ENCODE assay signal across 8 cellular contexts in genomic region chr4:70993181-70994068, GRCh38. TPM values are rescaled to one million over a fixed set of nuclear protein-coding genes. Genes with fewer than 3 reads are reported as not detected.
DNase-seq lines count a peak whose midpoint lies in the region; ATAC-seq, FAIRE-seq and TF ChIP-seq lines count a peak whose summit lies in the region.

DCK (plus strand) TSS chr4:70993649; CDS start chr4:70993836, 187 bp downstream.

- H3K4me2 ChIP-seq in DND-41 (ENCODE audit: insufficient read depth, low read length) (peak within 1 kb of the TSS; percentile 75), KMS-11 (peak within 1 kb of the TSS; percentile 77), fibroblast of lung (ENCODE audit: extremely low read depth, insufficient read depth, low read length) (peak within 1 kb of the TSS; percentile 94)

- H3K4me3 ChIP-seq in DND-41 (ENCODE audit: low read depth in 1 of 2, low read length in 2 of 2) = peak within 1 kb of the TSS; percentile 77 to 82
- H3K4me3 ChIP-seq in KMS-11 (IDR thresholded peaks at IDR 0.05; ENCODE audit: insufficient read depth, low read depth, low read length) = peak within 1 kb of the TSS; percentile 93
- peak within 1 kb of the TSS; percentile 51 to 85 (median 80) for H3K4me3 ChIP-seq in fibroblast of lung (replicated peaks in 1 of 4; ENCODE audit: control extremely low read depth in 1 of 4, insufficient read depth in 1 of 4, low read depth in 3 of 4, low read length in 4 of 4)
- peak within 1 kb of the TSS; percentile 86 for H3K4me3 ChIP-seq in naive thymus-derived CD4-positive, alpha-beta T cell (ENCODE audit: low read length)

- no peak for FAIRE-seq in RCC 7860 (lab: Jason Lieb, UNC)

- H4K20me1 ChIP-seq in DND-41 (ENCODE audit: insufficient read depth, low read length) (peaks cover 38% of the 10 kb centered on the region), KMS-11 (ENCODE audit: insufficient read depth) (no peaks in the 10 kb centered on the region), fibroblast of lung (ENCODE audit: control insufficient read depth, extremely low read depth, insufficient read depth, low read length) (no peaks in the 10 kb centered on the region)

- ATAC-seq in DND-41 (ENCODE audit: insufficient read depth, low read depth) (peak; percentile 87), GM21786 (IDR thresholded peaks at IDR 0.05; ENCODE audit: unreplicated experiment) (peak; percentile 65)
- ATAC-seq in naive thymus-derived CD4-positive, alpha-beta T cell = peak; percentile 96
- ATAC-seq in stimulated activated memory B cell treated with anti-CD40 and anti-IgM and Interleukin-4, amounts not matched to agents 10 μg/mL and 1 μg/mL and 100 μg/mL, for 72 hours = peak; percentile 93

- H3K36me3 ChIP-seq in DND-41 (ENCODE audit: insufficient read depth, low read length) (peaks cover 48% of the 10 kb centered on the region), KMS-11 (ENCODE audit: insufficient read depth) (no peaks in the 10 kb centered on the region; the same call in 1 of the 2 replicates), fibroblast of lung (ENCODE audit: control insufficient read depth, insufficient read depth, low read length) (no peaks in the 10 kb centered on the region)
- peaks cover 0 to 8% (median 0%) of the 10 kb centered on the region in 3 experiments for H3K36me3 ChIP-seq in naive thymus-derived CD4-positive, alpha-beta T cell (ENCODE audit: control insufficient read depth in 2 of 3, insufficient read depth in 3 of 3, low read length in 3 of 3)

- H3K4me1 ChIP-seq in DND-41 (ENCODE audit: insufficient read depth, low read length) (peaks cover 59% of the 10 kb centered on the region), KMS-11 (ENCODE audit: low read depth, poor library complexity, severe bottlenecking) (peaks cover 43% of the 10 kb centered on the region), fibroblast of lung (ENCODE audit: control insufficient read depth, extremely low read depth, insufficient read depth, low read length) (peaks cover 4% of the 10 kb centered on the region)
- H3K4me1 ChIP-seq in naive thymus-derived CD4-positive, alpha-beta T cell (ENCODE audit: control insufficient read depth in 2 of 2, insufficient read depth in 2 of 2, low read length in 2 of 2) = peaks cover 19 to 26% of the 10 kb centered on the region in 2 donors

- H3K27me3 Mint-ChIP-seq in activated T-helper 1 cell treated with anti-CD3 and anti-CD28 coated beads, Interleukin-12 subunit alpha, Interleukin-12 subunit beta, Interleukin-2, Interleukin-4 antibody, amounts not matched to agents 30 ng/mL and 10 ng/mL and 1 ng/mL, durations not matched to agents 14 hours and 24 hours and 36 hours (ENCODE audit: insufficient read depth) = no peaks in the 10 kb centered on the region
- no peaks in the 10 kb centered on the region for H3K27me3 Mint-ChIP-seq in naive thymus-derived CD4-positive, alpha-beta T cell
- H3K27me3 Mint-ChIP-seq in stimulated activated memory B cell treated with anti-CD40 and anti-IgM and Interleukin-4, amounts not matched to agents 10 μg/mL and 1 μg/mL and 100 μg/mL, for 72 hours = no peaks in the 10 kb centered on the region

- peak within 1 kb of the TSS; percentile 97 for H3K4me3 Mint-ChIP-seq in activated T-helper 1 cell treated with anti-CD3 and anti-CD28 coated beads, Interleukin-12 subunit alpha, Interleukin-12 subunit beta, Interleukin-2, Interleukin-4 antibody, amounts not matched to agents 30 ng/mL and 10 ng/mL and 1 ng/mL, durations not matched to agents 14 hours and 24 hours and 36 hours
- H3K4me3 Mint-ChIP-seq in naive thymus-derived CD4-positive, alpha-beta T cell = peak within 1 kb of the TSS; percentile 86 to 98 (median 94)
- H3K4me3 Mint-ChIP-seq in stimulated activated memory B cell treated with anti-CD40 and anti-IgM and Interleukin-4, amounts not matched to agents 10 μg/mL and 1 μg/mL and 100 μg/mL, for 72 hours = peak within 1 kb of the TSS; percentile 98

- H3K9me3 Mint-ChIP-seq in activated T-helper 1 cell treated with anti-CD3 and anti-CD28 coated beads, Interleukin-12 subunit alpha, Interleukin-12 subunit beta, Interleukin-2, Interleukin-4 antibody, amounts not matched to agents 30 ng/mL and 10 ng/mL and 1 ng/mL, durations not matched to agents 14 hours and 24 hours and 36 hours = no peaks in the 10 kb centered on the region
- no peaks in the 10 kb centered on the region for H3K9me3 Mint-ChIP-seq in naive thymus-derived CD4-positive, alpha-beta T cell
- H3K9me3 Mint-ChIP-seq in stimulated activated memory B cell treated with anti-CD40 and anti-IgM and Interleukin-4, amounts not matched to agents 10 μg/mL and 1 μg/mL and 100 μg/mL, for 72 hours = no peaks in the 10 kb centered on the region

- H3K9me3 ChIP-seq in DND-41 (ENCODE audit: insufficient read depth, low read length, severe bottlenecking) = no peaks in the 10 kb centered on the region
- no peaks in the 10 kb centered on the region for H3K9me3 ChIP-seq in fibroblast of lung (ENCODE audit: control insufficient read depth, insufficient read depth, low read depth, low read length)
- no peaks in the 10 kb centered on the region for H3K9me3 ChIP-seq in naive thymus-derived CD4-positive, alpha-beta T cell (ENCODE audit: control insufficient read depth in 2 of 3, low read length in 3 of 3)

- TF ChIP-seq CTCF in DND-41 (IDR thresholded peaks at IDR 0.05; ENCODE audit: borderline replicate concordance, extremely low read depth, low read length, poor library complexity, severe bottlenecking) (peak; percentile 5), KMS-11 (conservative IDR thresholded peaks at IDR 0.05; ENCODE audit: low read depth, low read length) (no peak), fibroblast of lung (conservative IDR thresholded peaks at IDR 0.05 in 1 of 2, IDR thresholded peaks at IDR 0.05 in 1 of 2; ENCODE audit: low read depth in 1 of 2, low read length in 2 of 2) (no peak)

- H3K27ac Mint-ChIP-seq in activated T-helper 1 cell treated with anti-CD3 and anti-CD28 coated beads, Interleukin-12 subunit alpha, Interleukin-12 subunit beta, Interleukin-2, Interleukin-4 antibody, amounts not matched to agents 30 ng/mL and 10 ng/mL and 1 ng/mL, durations not matched to agents 14 hours and 24 hours and 36 hours = peak within 1 kb of the TSS; percentile 83
- peak within 1 kb of the TSS; percentile 84 to 97 (median 94) for H3K27ac Mint-ChIP-seq in naive thymus-derived CD4-positive, alpha-beta T cell
- H3K27ac Mint-ChIP-seq in stimulated activated memory B cell treated with anti-CD40 and anti-IgM and Interleukin-4, amounts not matched to agents 10 μg/mL and 1 μg/mL and 100 μg/mL, for 72 hours = peak within 1 kb of the TSS; percentile 87

- H3K9ac ChIP-seq in DND-41 (ENCODE audit: low read depth, low read length) (peak within 1 kb of the TSS; percentile 96), KMS-11 (peak within 1 kb of the TSS; percentile 77), fibroblast of lung (ENCODE audit: insufficient read depth, low read length) (peak within 1 kb of the TSS; percentile 75)

- H3K27me3 ChIP-seq in DND-41 (ENCODE audit: insufficient read depth, low read length, poor library complexity) = no peaks in the 10 kb centered on the region
- H3K27me3 ChIP-seq in KMS-11 (ENCODE audit: insufficient read depth, low read depth) = no peaks in the 10 kb centered on the region
- no peaks in the 10 kb centered on the region for H3K27me3 ChIP-seq in fibroblast of lung (ENCODE audit: control insufficient read depth, insufficient read depth, low read length)
- no peaks in the 10 kb centered on the region for H3K27me3 ChIP-seq in naive thymus-derived CD4-positive, alpha-beta T cell (ENCODE audit: control insufficient read depth in 2 of 2, insufficient read depth in 2 of 2, low read length in 2 of 2)

- peaks cover 6% of the 10 kb centered on the region for H3K36me3 Mint-ChIP-seq in activated T-helper 1 cell treated with anti-CD3 and anti-CD28 coated beads, Interleukin-12 subunit alpha, Interleukin-12 subunit beta, Interleukin-2, Interleukin-4 antibody, amounts not matched to agents 30 ng/mL and 10 ng/mL and 1 ng/mL, durations not matched to agents 14 hours and 24 hours and 36 hours (ENCODE audit: low read depth)
- peaks cover 0 to 31% (median 7%) of the 10 kb centered on the region in 5 donors for H3K36me3 Mint-ChIP-seq in naive thymus-derived CD4-positive, alpha-beta T cell
- H3K36me3 Mint-ChIP-seq in stimulated activated memory B cell treated with anti-CD40 and anti-IgM and Interleukin-4, amounts not matched to agents 10 μg/mL and 1 μg/mL and 100 μg/mL, for 72 hours = peaks cover 13% of the 10 kb centered on the region

- H3K79me2 ChIP-seq in DND-41 (ENCODE audit: insufficient read depth, low read length) = peaks cover 59% of the 10 kb centered on the region
- peaks cover 43% of the 10 kb centered on the region for H3K79me2 ChIP-seq in KMS-11 (ENCODE audit: insufficient read depth, low read depth)
- H3K79me2 ChIP-seq in fibroblast of lung (ENCODE audit: control insufficient read depth, insufficient read depth, low read length) = peaks cover 36% of the 10 kb centered on the region

- H3K4me1 Mint-ChIP-seq in activated T-helper 1 cell treated with anti-CD3 and anti-CD28 coated beads, Interleukin-12 subunit alpha, Interleukin-12 subunit beta, Interleukin-2, Interleukin-4 antibody, amounts not matched to agents 30 ng/mL and 10 ng/mL and 1 ng/mL, durations not matched to agents 14 hours and 24 hours and 36 hours (ENCODE audit: low read depth) = peaks cover 53% of the 10 kb centered on the region
- peaks cover 31 to 56% (median 45%) of the 10 kb centered on the region in 7 donors for H3K4me1 Mint-ChIP-seq in naive thymus-derived CD4-positive, alpha-beta T cell
- peaks cover 50% of the 10 kb centered on the region for H3K4me1 Mint-ChIP-seq in stimulated activated memory B cell treated with anti-CD40 and anti-IgM and Interleukin-4, amounts not matched to agents 10 μg/mL and 1 μg/mL and 100 μg/mL, for 72 hours

- intact Hi-C loops in activated T-helper 1 cell treated with anti-CD3 and anti-CD28 coated beads, Interleukin-12 subunit alpha, Interleukin-12 subunit beta, Interleukin-2, Interleukin-4 antibody, amounts not matched to agents 30 ng/mL and 10 ng/mL and 1 ng/mL, durations not matched to agents 14 hours and 24 hours and 36 hours (cut with micrococcal nuclease) = loop anchor here (1.0 to 5.0 kb wide), 6 partner anchors 13 to 305 kb away; partner anchors contain the start of genes MOB1B and UTP3
- intact Hi-C loops in naive thymus-derived CD4-positive, alpha-beta T cell (cut with micrococcal nuclease) = loop anchor here (1.0 to 5.0 kb wide), 10 partner anchors 11 to 305 kb away; partner anchors contain the start of genes GRSF1 (in 2 of the 2), MOB1B (in 2 of the 2) and UTP3 (in 2 of the 2)

- POLR2A ChIA-PET in naive thymus-derived CD4-positive, alpha-beta T cell (lab: Charles Lee) = interaction anchor here (0.6 to 3.9 kb wide), 12 partner anchors 9 to 306 kb away, joined by 3 to 28 read pairs (median 4); partner anchors contain the start of genes GRSF1 and MOB1B

- CTCF ChIA-PET in naive thymus-derived CD4-positive, alpha-beta T cell (lab: Charles Lee) = interaction anchor here (0.9 to 2.2 kb wide), 5 partner anchors 9 to 259 kb away, joined by 3 to 16 read pairs (median 5); partner anchors contain the start of gene MOB1B

- DNase-seq in DND-41 (peak; percentile 92), RCC 7860 (ENCODE audit: low spot score) (peak; percentile 81), fibroblast of lung (ENCODE audit: low read depth in 2 of 2) (peak; percentile 90 to 91)
- peak; percentile 85 for DNase-seq in activated T-helper 1 cell treated with anti-CD3 and anti-CD28 coated beads, Interleukin-12 subunit alpha, Interleukin-12 subunit beta, Interleukin-2, Interleukin-4 antibody, amounts not matched to agents 30 ng/mL and 10 ng/mL and 1 ng/mL, durations not matched to agents 14 hours and 24 hours and 36 hours (ENCODE audit: low spot score)
- DNase-seq in naive thymus-derived CD4-positive, alpha-beta T cell = peak; percentile 77 to 93 (median 80)

- H3K27ac ChIP-seq in DND-41 (ENCODE audit: low read length) (peak within 1 kb of the TSS; percentile 94), KMS-11 (peak within 1 kb of the TSS; percentile 57), fibroblast of lung (ENCODE audit: insufficient read depth, low read length) (peak within 1 kb of the TSS; percentile 91)
- peak within 1 kb of the TSS; percentile 79 for H3K27ac ChIP-seq in naive thymus-derived CD4-positive, alpha-beta T cell (ENCODE audit: low read depth, low read length)

- H2AFZ ChIP-seq in DND-41 (ENCODE audit: low read depth, low read length) (peak within 1 kb of the TSS; percentile 62), KMS-11 (ENCODE audit: low read depth) (peak within 1 kb of the TSS; percentile 71), fibroblast of lung (ENCODE audit: low read length) (peak within 1 kb of the TSS; percentile 88)

RNA-seq across cellular contexts. Expression of gene DCK, which starts in this region (rescaled TPM):
- total RNA-seq in activated T-helper 1 cell treated with anti-CD3 and anti-CD28 coated beads, Interleukin-12 subunit alpha, Interleukin-12 subunit beta, Interleukin-2, Interleukin-4 antibody, amounts not matched to agents 30 ng/mL and 10 ng/mL and 1 ng/mL, durations not matched to agents 14 hours and 24 hours and 36 hours = 35.6 and 37.3 TPM in 2 replicates
- total RNA-seq in fibroblast of lung = 10.0 and 12.2 TPM in 2 replicates
- polyA plus RNA-seq in fibroblast of lung = 18.4 and 20.4 TPM in 2 replicates
- polyA plus RNA-seq in fibroblast of lung (2012) = 11.3 and 13.7 TPM in 2 replicates
- polyA minus RNA-seq in fibroblast of lung (ENCODE audit: low replicate concordance) = 0.52 and 0.71 TPM in 2 replicates
- total RNA-seq in naive thymus-derived CD4-positive, alpha-beta T cell = 10 to 100 TPM; 19.8 to 72.8 (median 47.7) TPM
- 10 to 100 TPM; 60.5 to 86.1 TPM for polyA plus RNA-seq in naive thymus-derived CD4-positive, alpha-beta T cell

Comparison
In these comparisons a context has a peak if more than half of its experiments do, and no peak if none do; other contexts are left out.
1. Peak in every context shown above with its lines: DNase-seq, ATAC-seq, H3K4me3 ChIP-seq and H3K27ac ChIP-seq.